1 cellular context compared by ENCODE assay signal in genomic region chr14:90382491-90383125, GRCh38.
TF ChIP-seq lines count a peak whose summit lies in the region.

No MANE protein-coding gene starts in this region.

TF ChIP-seq in K562, 482 proteins besides CTCF, POLR2A, EP300 and RAD21 (continued from another document):
- TF ChIP-seq, protein P1, sequence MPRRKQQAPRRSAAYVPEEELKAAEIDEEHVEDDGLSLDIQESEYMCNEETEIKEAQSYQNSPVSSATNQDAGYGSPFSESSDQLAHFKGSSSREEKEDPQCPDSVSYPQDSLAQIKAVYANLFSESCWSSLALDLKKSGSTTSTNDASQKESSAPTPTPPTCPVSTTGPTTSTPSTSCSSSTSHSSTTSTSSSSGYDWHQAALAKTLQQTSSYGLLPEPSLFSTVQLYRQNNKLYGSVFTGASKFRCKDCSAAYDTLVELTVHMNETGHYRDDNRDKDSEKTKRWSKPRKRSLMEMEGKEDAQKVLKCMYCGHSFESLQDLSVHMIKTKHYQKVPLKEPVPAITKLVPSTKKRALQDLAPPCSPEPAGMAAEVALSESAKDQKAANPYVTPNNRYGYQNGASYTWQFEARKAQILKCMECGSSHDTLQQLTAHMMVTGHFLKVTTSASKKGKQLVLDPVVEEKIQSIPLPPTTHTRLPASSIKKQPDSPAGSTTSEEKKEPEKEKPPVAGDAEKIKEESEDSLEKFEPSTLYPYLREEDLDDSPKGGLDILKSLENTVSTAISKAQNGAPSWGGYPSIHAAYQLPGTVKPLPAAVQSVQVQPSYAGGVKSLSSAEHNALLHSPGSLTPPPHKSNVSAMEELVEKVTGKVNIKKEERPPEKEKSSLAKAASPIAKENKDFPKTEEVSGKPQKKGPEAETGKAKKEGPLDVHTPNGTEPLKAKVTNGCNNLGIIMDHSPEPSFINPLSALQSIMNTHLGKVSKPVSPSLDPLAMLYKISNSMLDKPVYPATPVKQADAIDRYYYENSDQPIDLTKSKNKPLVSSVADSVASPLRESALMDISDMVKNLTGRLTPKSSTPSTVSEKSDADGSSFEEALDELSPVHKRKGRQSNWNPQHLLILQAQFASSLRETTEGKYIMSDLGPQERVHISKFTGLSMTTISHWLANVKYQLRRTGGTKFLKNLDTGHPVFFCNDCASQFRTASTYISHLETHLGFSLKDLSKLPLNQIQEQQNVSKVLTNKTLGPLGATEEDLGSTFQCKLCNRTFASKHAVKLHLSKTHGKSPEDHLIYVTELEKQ (CRISPR knock-in tag; IDR thresholded peaks at IDR 0.05): peak; percentile 46; the same call in 1 of the 2 replicates
- TF ChIP-seq CREM (IDR thresholded peaks at IDR 0.05; ENCODE audit: low read depth) (peak; percentile 48; the same call in 1 of the 2 replicates), U2AF1 (optimal IDR thresholded peaks at IDR 0.05; ENCODE audit: low read depth, low read length) (no peak), PBX2 (CRISPR knock-in tag; IDR thresholded peaks at IDR 0.05; ENCODE audit: low read depth) (no peak), PBX2 (tag; conservative IDR thresholded peaks at IDR 0.05; ENCODE audit: low read depth) (peak; percentile 76), NFIC (IDR thresholded peaks at IDR 0.05) (no peak), HDGF (IDR thresholded peaks at IDR 0.05) (no peak), ZNF766 (CRISPR knock-in tag; conservative IDR thresholded peaks at IDR 0.05) (0 out of 2 replicates have a peak, but pooled peaks have one; percentile 10), CCAR2 (IDR thresholded peaks at IDR 0.05; ENCODE audit: low read depth, low read length) (no peak), BRD4 (IDR thresholded peaks at IDR 0.05) (peak; percentile 89; the same call in 1 of the 2 replicates), PHF8 (IDR thresholded peaks at IDR 0.05; ENCODE audit: borderline replicate concordance, low read length) (peak; percentile 79), KDM1A (IDR thresholded peaks at IDR 0.05) (peak in 1 of 2 experiments; percentile 19; a peak in 1 of 4 replicates), ZC3H4 (CRISPR knock-in tag; IDR thresholded peaks at IDR 0.05; ENCODE audit: borderline replicate concordance) (0 out of 2 replicates have a peak, but pooled peaks have one; percentile 38), RBM17 (IDR thresholded peaks at IDR 0.05; ENCODE audit: borderline replicate concordance, low read depth, low read length) (no peak), TAF7 (tag; IDR thresholded peaks at IDR 0.05) (peak; percentile 55), RBM39 (optimal IDR thresholded peaks at IDR 0.05; ENCODE audit: low read depth, low read length) (no peak), FOSL1 (tag; conservative IDR thresholded peaks at IDR 0.05) (peak; percentile 59; the same call in 1 of the 2 replicates), MXI1 (IDR thresholded peaks at IDR 0.05; ENCODE audit: low read depth, low read length) (no peak), MEIS2 (IDR thresholded peaks at IDR 0.05; ENCODE audit: partially characterized antibody) (peak; percentile 76)
- TF ChIP-seq, protein P2, sequence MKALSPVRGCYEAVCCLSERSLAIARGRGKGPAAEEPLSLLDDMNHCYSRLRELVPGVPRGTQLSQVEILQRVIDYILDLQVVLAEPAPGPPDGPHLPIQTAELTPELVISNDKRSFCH (CRISPR knock-in tag; IDR thresholded peaks at IDR 0.05): no peak
- TF ChIP-seq, protein P2 (tag; IDR thresholded peaks at IDR 0.05): no peak
- TF ChIP-seq, protein P3, sequence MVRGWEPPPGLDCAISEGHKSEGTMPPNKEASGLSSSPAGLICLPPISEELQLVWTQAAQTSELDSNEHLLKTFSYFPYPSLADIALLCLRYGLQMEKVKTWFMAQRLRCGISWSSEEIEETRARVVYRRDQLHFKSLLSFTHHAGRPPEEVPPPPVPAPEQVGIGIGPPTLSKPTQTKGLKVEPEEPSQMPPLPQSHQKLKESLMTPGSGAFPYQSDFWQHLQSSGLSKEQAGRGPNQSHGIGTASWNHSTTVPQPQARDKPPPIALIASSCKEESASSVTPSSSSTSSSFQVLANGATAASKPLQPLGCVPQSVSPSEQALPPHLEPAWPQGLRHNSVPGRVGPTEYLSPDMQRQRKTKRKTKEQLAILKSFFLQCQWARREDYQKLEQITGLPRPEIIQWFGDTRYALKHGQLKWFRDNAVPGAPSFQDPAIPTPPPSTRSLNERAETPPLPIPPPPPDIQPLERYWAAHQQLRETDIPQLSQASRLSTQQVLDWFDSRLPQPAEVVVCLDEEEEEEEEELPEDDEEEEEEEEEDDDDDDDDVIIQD (CRISPR knock-in tag; IDR thresholded peaks at IDR 0.05): no peak
